12 cellular contexts compared by ENCODE assay signal in genomic region chr17:57900991-57901743, GRCh38. TPM values are rescaled to one million over a fixed set of nuclear protein-coding genes. Genes with fewer than 3 reads are reported as not detected.
DNase-seq lines count a peak whose midpoint lies in the region; ATAC-seq, FAIRE-seq and TF ChIP-seq lines count a peak whose summit lies in the region.
"Had no signal": no experiment of that assay in that cellular context is flagged by ENCODE, and none has a peak within 500 bp of the region (broad histone marks: within the 10 kb centered on the region; RNA-seq: fewer than 3 reads in every experiment).

No MANE protein-coding gene starts in this region.

- H3K4me3 Mint-ChIP-seq in activated CD4-positive, alpha-beta memory T cell treated with anti-CD3 and anti-CD28 coated beads for 36 hours: no peak overlapping the region
- H3K4me3 Mint-ChIP-seq: activated B cell treated with CpG ODN at 0.5 μM for 24 hours, mesothelial cell of epicardium had no signal

- peaks cover 6% of the 10 kb centered on the region for H3K4me1 Mint-ChIP-seq in activated CD4-positive, alpha-beta memory T cell treated with anti-CD3 and anti-CD28 coated beads for 36 hours (ENCODE audit: low read depth)

- no peak overlapping the region for H3K9ac ChIP-seq in HepG2 (ENCODE audit: insufficient read depth, low read depth, low read length)

- H3K4me1 ChIP-seq in left ventricle myocardium inferior (peaks cover 99% of the 10 kb centered on the region), RWPE2 (ENCODE audit: insufficient read depth, poor library complexity, severe bottlenecking) (peaks cover 62% of the 10 kb centered on the region), HepG2 (ENCODE audit: insufficient read depth, low read length) (peaks cover 79% of the 10 kb centered on the region)

- no peaks in the 10 kb centered on the region for H3K9me3 Mint-ChIP-seq in activated CD4-positive, alpha-beta memory T cell treated with anti-CD3 and anti-CD28 coated beads for 36 hours
- H3K9me3 Mint-ChIP-seq: activated B cell treated with CpG ODN at 0.5 μM for 24 hours, mesothelial cell of epicardium had no signal

- peak overlapping the region; percentile 24; the same call in 1 of the 2 replicates for H3K4me2 ChIP-seq in HepG2 (ENCODE audit: low read depth, low read length)

- H3K27me3 ChIP-seq in left ventricle myocardium inferior (ENCODE audit: low read depth): no peaks in the 10 kb centered on the region
- no peaks in the 10 kb centered on the region for H3K27me3 ChIP-seq in RWPE2 (ENCODE audit: insufficient read depth, poor library complexity, severe bottlenecking)
- H3K27me3 ChIP-seq in HepG2 (ENCODE audit: control insufficient read depth in 1 of 2, insufficient read depth in 2 of 2, low read length in 2 of 2): no peaks in the 10 kb centered on the region

- no peak for TF ChIP-seq POLR2A in HepG2 (IDR thresholded peaks at IDR 0.05; ENCODE audit: insufficient read depth in 1 of 2, low read depth in 2 of 2, low read length in 2 of 2)

- H3K27ac Mint-ChIP-seq in activated CD4-positive, alpha-beta memory T cell treated with anti-CD3 and anti-CD28 coated beads for 36 hours: no peak overlapping the region
- H3K27ac Mint-ChIP-seq: activated B cell treated with CpG ODN at 0.5 μM for 24 hours had no signal

- H3K4me3 ChIP-seq in left ventricle myocardium inferior (no peak overlapping the region), RWPE2 (ENCODE audit: severe bottlenecking) (no peak overlapping the region), HepG2 (replicated peaks in 1 of 3; ENCODE audit: insufficient read depth in 1 of 3, low read depth in 2 of 3, low read length in 3 of 3) (no peak overlapping the region)

- 68% methylated on average over 6 of the region's 6 CpGs for WGBS in HepG2 (ENCODE audit: low lambda C conversion rate)

- no peaks in the 10 kb centered on the region for H3K36me3 Mint-ChIP-seq in activated CD4-positive, alpha-beta memory T cell treated with anti-CD3 and anti-CD28 coated beads for 36 hours
- H3K36me3 Mint-ChIP-seq: mesothelial cell of epicardium had no signal

- H3K36me3 ChIP-seq in left ventricle myocardium inferior: no peaks in the 10 kb centered on the region
- peaks cover 2% of the 10 kb centered on the region; the same call in 1 of the 2 replicates for H3K36me3 ChIP-seq in RWPE2 (ENCODE audit: low read depth)
- no peaks in the 10 kb centered on the region for H3K36me3 ChIP-seq in HepG2 (replicated peaks in 1 of 2; ENCODE audit: control insufficient read depth in 1 of 2, insufficient read depth in 2 of 2, low read length in 2 of 2)

- TF ChIP-seq RAD21 in HepG2 (CRISPR knock-in tag; IDR thresholded peaks at IDR 0.05): no peak

- no peaks in the 10 kb centered on the region for H3K27me3 Mint-ChIP-seq in activated CD4-positive, alpha-beta memory T cell treated with anti-CD3 and anti-CD28 coated beads for 36 hours

- no TSS peak for BruUV-seq in HepG2 (replicated peaks; lab: Mats Ljungman, UMichigan)

- no peaks in the 10 kb centered on the region for H4K20me1 ChIP-seq in HepG2 (ENCODE audit: insufficient read depth, low read length)

- POLR2A ChIA-PET in HepG2 (lab: Yijun Ruan, JAX): no interaction called here
- POLR2A ChIA-PET in activated CD4-positive, alpha-beta memory T cell treated with anti-CD3 and anti-CD28 coated beads for 36 hours (lab: Charles Lee): no interaction called here

- CTCF ChIA-PET in HepG2 (lab: Yijun Ruan, JAX; ENCODE audit: low intra/inter-chr PET ratio, low total read pairs): no interaction called here
- CTCF ChIA-PET in activated CD4-positive, alpha-beta memory T cell treated with anti-CD3 and anti-CD28 coated beads for 36 hours (lab: Charles Lee): no interaction called here

- in situ Hi-C loops in HepG2 (cut with HindIII; ENCODE audit: extremely low pct_ligation_motif_present, low pct_unique_long_range_greater_than_20kb): no loop called here

- intact Hi-C loops in left ventricle myocardium inferior (cut with micrococcal nuclease) (no loop called here), cardiac septum (cut with DNase I) (no loop called here), HepG2 (cut with micrococcal nuclease; ENCODE audit: unreplicated experiment) (no loop called here)
- intact Hi-C loops in activated CD4-positive, alpha-beta memory T cell treated with anti-CD3 and anti-CD28 coated beads for 36 hours (cut with micrococcal nuclease): no loop called here

- no peak for DNase-seq in left ventricle myocardium inferior
- no peak for DNase-seq in cardiac septum (ENCODE audit: low spot score)
- peak; percentile 90 for DNase-seq in RWPE2 (ENCODE audit: low spot score)
- no peak for DNase-seq in HepG2 (ENCODE audit: low spot score)
- DNase-seq in ureter (ENCODE audit: low spot score): peak; percentile 74
- no peak for DNase-seq in activated CD4-positive, alpha-beta memory T cell treated with anti-CD3 and anti-CD28 coated beads for 36 hours
- no peak for DNase-seq in T-helper 9 cell
- DNase-seq: activated B cell treated with CpG ODN at 0.5 μM for 24 hours; NCI-H2227 treated with DMSO at 0.1 percent for 48 hours; stimulated activated CD4-positive, alpha-beta T cell treated with anti-CD3 and anti-CD28 coated beads, Interleukin-2, amount 100 ng/mL, for 24 hours had no signal

- no peak for TF ChIP-seq EP300 in HepG2 (IDR thresholded peaks at IDR 0.05; ENCODE audit: low read depth in 2 of 2, low read length in 2 of 2)
- no peak for TF ChIP-seq EP300 in HepG2 (CRISPR knock-in tag; IDR thresholded peaks at IDR 0.05; ENCODE audit: borderline replicate concordance)

- FAIRE-seq in HepG2 (lab: Jason Lieb, UNC): no peak

- H3K9me3 ChIP-seq in left ventricle myocardium inferior (replicated peaks): no peaks in the 10 kb centered on the region
- H3K9me3 ChIP-seq in RWPE2 (ENCODE audit: severe bottlenecking): no peaks in the 10 kb centered on the region
- H3K9me3 ChIP-seq in HepG2 (ENCODE audit: low read length): no peaks in the 10 kb centered on the region

- no peak for TF ChIP-seq CTCF in left ventricle myocardium inferior (IDR thresholded peaks at IDR 0.05; ENCODE audit: borderline replicate concordance)
- no peak for TF ChIP-seq CTCF in RWPE2 (IDR thresholded peaks at IDR 0.05; ENCODE audit: poor library complexity, severe bottlenecking)
- TF ChIP-seq CTCF in HepG2 (CRISPR knock-in tag; IDR thresholded peaks at IDR 0.05): no peak

- H3K79me2 ChIP-seq in HepG2 (ENCODE audit: insufficient read depth, low read length): no peaks in the 10 kb centered on the region

- no peak overlapping the region for H2AFZ ChIP-seq in HepG2 (ENCODE audit: low read length)

- peak; percentile 81 for ATAC-seq in RWPE2 (ENCODE audit: low read depth)
- ATAC-seq in HepG2: no peak
- ATAC-seq in HG03342 (IDR thresholded peaks at IDR 0.05; ENCODE audit: unreplicated experiment): no peak

- H3K27ac ChIP-seq in left ventricle myocardium inferior (replicated peaks): peak overlapping the region; percentile 99
- peak overlapping the region; percentile 89 for H3K27ac ChIP-seq in RWPE2 (ENCODE audit: poor library complexity, severe bottlenecking)
- H3K27ac ChIP-seq in HepG2 (ENCODE audit: extremely low read length, insufficient read depth, low read length): no peak overlapping the region

RNA-seq across cellular contexts. Expression of gene MRPS23, which starts 51.3 kb away (rescaled TPM):
- total RNA-seq in left ventricle myocardium inferior (89.4 TPM), cardiac septum (59.6 TPM), HepG2 (2016; rRNA removed; fragmentation: Illumina TruSeq; extraction: Trizol) (181 and 283 TPM in 2 replicates), ureter (37.5 TPM)
- total RNA-seq in HepG2 (2016; cell fraction: cytosol; rRNA removed; fragmentation: Illumina TruSeq; extraction: Trizol; ENCODE audit: low read depth): 33.9 and 36.7 TPM in 2 replicates
- 189 and 325 TPM in 2 replicates for total RNA-seq in HepG2 (2016; cell fraction: insoluble cytoplasmic fraction; rRNA removed; fragmentation: Illumina TruSeq; extraction: Trizol)
- total RNA-seq in HepG2 (2016; cell fraction: membrane; rRNA removed; fragmentation: Illumina TruSeq; extraction: Trizol): 47.2 and 48.2 TPM in 2 replicates
- total RNA-seq in HepG2 (2016; cell fraction: nucleus; rRNA removed; fragmentation: Illumina TruSeq; extraction: Trizol): 63.9 and 73.7 TPM in 2 replicates
- polyA plus RNA-seq in HepG2 (2011; rRNA removed): 61.6 and 63.2 TPM in 2 replicates
- polyA plus RNA-seq in HepG2 (2011; cell fraction: cytosol; rRNA removed): 68.3 and 71.0 TPM in 2 replicates
- polyA plus RNA-seq in HepG2 (2011; cell fraction: nucleus; rRNA removed): 11.6 and 14.2 TPM in 2 replicates
- polyA plus RNA-seq in HepG2 (2012): 78.3 and 78.8 TPM in 2 replicates
- 26.6 and 30.8 TPM in 2 replicates for polyA plus RNA-seq in HepG2 (2016; cell fraction: cytosol; fragmentation: Illumina TruSeq; extraction: Trizol; ENCODE audit: low read depth)
- polyA plus RNA-seq in HepG2 (2016; cell fraction: insoluble cytoplasmic fraction; fragmentation: Illumina TruSeq; extraction: Trizol; ENCODE audit: low read depth): 249 and 259 TPM in 2 replicates
- polyA plus RNA-seq in HepG2 (2016; cell fraction: membrane; fragmentation: Illumina TruSeq; extraction: Trizol; ENCODE audit: low read depth): 32.0 and 32.5 TPM in 2 replicates
- 75.9 and 84.0 TPM in 2 replicates for polyA plus RNA-seq in HepG2 (2016; cell fraction: nucleus; fragmentation: Illumina TruSeq; extraction: Trizol; ENCODE audit: insufficient read depth, low read depth)
- 47.3 and 53.2 TPM in 2 replicates for polyA minus RNA-seq in HepG2 (2011; rRNA and poly(A)+ RNA removed; ENCODE audit: low replicate concordance)
- 28.0 and 33.9 TPM in 2 replicates for polyA minus RNA-seq in HepG2 (2011; cell fraction: cytosol; rRNA and poly(A)+ RNA removed)
- 17.3 and 18.9 TPM in 2 replicates for polyA minus RNA-seq in HepG2 (2011; cell fraction: nucleus; rRNA and poly(A)+ RNA removed)
- total RNA-seq in activated CD4-positive, alpha-beta memory T cell treated with anti-CD3 and anti-CD28 coated beads for 36 hours: 10 to 100 TPM; 58.2 to 64.1 TPM

RNA-seq across cellular contexts. Expression of gene CUEDC1, which starts 54.0 kb away (rescaled TPM):
- total RNA-seq in left ventricle myocardium inferior: 43.2 TPM
- 46.6 TPM for total RNA-seq in cardiac septum
- total RNA-seq in HepG2 (2016; rRNA removed; fragmentation: Illumina TruSeq; extraction: Trizol): 4.2 and 7.4 TPM in 2 replicates
- total RNA-seq in HepG2 (2016; cell fraction: cytosol; rRNA removed; fragmentation: Illumina TruSeq; extraction: Trizol; ENCODE audit: low read depth): 4.1 and 4.7 TPM in 2 replicates
- 3.5 and 7.9 TPM in 2 replicates for total RNA-seq in HepG2 (2016; cell fraction: insoluble cytoplasmic fraction; rRNA removed; fragmentation: Illumina TruSeq; extraction: Trizol)
- 7.6 and 8.6 TPM in 2 replicates for total RNA-seq in HepG2 (2016; cell fraction: membrane; rRNA removed; fragmentation: Illumina TruSeq; extraction: Trizol)
- 9.6 and 11.9 TPM in 2 replicates for total RNA-seq in HepG2 (2016; cell fraction: nucleus; rRNA removed; fragmentation: Illumina TruSeq; extraction: Trizol)
- polyA plus RNA-seq in HepG2 (2011; rRNA removed): 12.9 and 14.4 TPM in 2 replicates
- 8.1 and 8.6 TPM in 2 replicates for polyA plus RNA-seq in HepG2 (2011; cell fraction: cytosol; rRNA removed)
- polyA plus RNA-seq in HepG2 (2011; cell fraction: nucleus; rRNA removed): 36.7 and 43.5 TPM in 2 replicates
- polyA plus RNA-seq in HepG2 (2012): 9.8 and 10.2 TPM in 2 replicates
- polyA plus RNA-seq in HepG2 (2016; cell fraction: cytosol; fragmentation: Illumina TruSeq; extraction: Trizol; ENCODE audit: low read depth): 9.4 and 11.1 TPM in 2 replicates
- polyA plus RNA-seq in HepG2 (2016; cell fraction: insoluble cytoplasmic fraction; fragmentation: Illumina TruSeq; extraction: Trizol; ENCODE audit: low read depth): 9.2 and 10.0 TPM in 2 replicates
- polyA plus RNA-seq in HepG2 (2016; cell fraction: membrane; fragmentation: Illumina TruSeq; extraction: Trizol; ENCODE audit: low read depth): 15.4 and 16.0 TPM in 2 replicates
- polyA plus RNA-seq in HepG2 (2016; cell fraction: nucleus; fragmentation: Illumina TruSeq; extraction: Trizol; ENCODE audit: insufficient read depth, low read depth): 33.7 and 36.2 TPM in 2 replicates
- 2.9 and 6.8 TPM in 2 replicates for polyA minus RNA-seq in HepG2 (2011; rRNA and poly(A)+ RNA removed; ENCODE audit: low replicate concordance)
- polyA minus RNA-seq in HepG2 (2011; cell fraction: cytosol; rRNA and poly(A)+ RNA removed): 5.1 and 7.3 TPM in 2 replicates
- polyA minus RNA-seq in HepG2 (2011; cell fraction: nucleus; rRNA and poly(A)+ RNA removed): 6.6 and 8.2 TPM in 2 replicates
- total RNA-seq in ureter: 36.9 TPM
- total RNA-seq in activated CD4-positive, alpha-beta memory T cell treated with anti-CD3 and anti-CD28 coated beads for 36 hours: under 1 TPM; 0.29 to 0.36 TPM
- total RNA-seq: activated B cell treated with CpG ODN at 0.5 μM for 24 hours had no signal

Comparison
In these comparisons a context has a peak if more than half of its experiments do, and no peak if none do; other contexts are left out.
1. DNase-seq: peak in RWPE2 (single experiment) and ureter (single experiment); none in left ventricle myocardium inferior (single experiment), cardiac septum (single experiment), HepG2 (single experiment), activated CD4-positive, alpha-beta memory T cell treated with anti-CD3 and anti-CD28 coated beads for 36 hours (single experiment) and T-helper 9 cell (single experiment).